11 cellular contexts compared by ENCODE assay signal in genomic region chr14:100568164-100568997, GRCh38. TPM values are rescaled to one million over a fixed set of nuclear protein-coding genes. Genes with fewer than 3 reads are reported as not detected.
DNase-seq lines count a peak whose midpoint lies in the region; ATAC-seq and TF ChIP-seq lines count a peak whose summit lies in the region.
"Had no signal": no experiment of that assay in that cellular context is flagged by ENCODE, and none has a peak within 500 bp of the region (broad histone marks: within the 10 kb centered on the region; RNA-seq: fewer than 3 reads in every experiment).

No MANE protein-coding gene starts in this region.

- no peak for ATAC-seq in activated naive CD8-positive, alpha-beta T cell treated with anti-CD3 and anti-CD28 coated beads, Interleukin-2, amount 50 U/mL, for 24 hours
- ATAC-seq in upper lobe of left lung (ENCODE audit: low FRiP score in 2 of 2) = no peak
- no peak for ATAC-seq in GM19328 (IDR thresholded peaks at IDR 0.05; ENCODE audit: unreplicated experiment)
- ATAC-seq in GM21786 (IDR thresholded peaks at IDR 0.05; ENCODE audit: unreplicated experiment) = no peak

- H3K4me3 Mint-ChIP-seq in activated naive CD8-positive, alpha-beta T cell = peak overlapping the region; percentile 27
- H3K4me3 Mint-ChIP-seq in activated naive CD8-positive, alpha-beta T cell treated with anti-CD3 and anti-CD28 coated beads, Interleukin-2, amount 50 U/mL, for 24 hours = no peak overlapping the region
- H3K4me3 Mint-ChIP-seq in mesothelial cell of epicardium = peak overlapping the region; percentile 47

- WGBS in upper lobe of left lung, 2 donors = 1% methylated on average over 40 of the region's 100 CpGs; no CpG with 5 or more reads in 1 of the 2 donors

- H3K36me3 ChIP-seq in upper lobe of left lung = no peaks in the 10 kb centered on the region

- no peak for TF ChIP-seq EP300 in upper lobe of left lung (IDR thresholded peaks at IDR 0.05)

- H3K9me3 ChIP-seq in upper lobe of left lung = no peaks in the 10 kb centered on the region

- H3K36me3 Mint-ChIP-seq in activated naive CD8-positive, alpha-beta T cell = no peaks in the 10 kb centered on the region
- no peaks in the 10 kb centered on the region for H3K36me3 Mint-ChIP-seq in activated naive CD8-positive, alpha-beta T cell treated with anti-CD3 and anti-CD28 coated beads, Interleukin-2, amount 50 U/mL, for 24 hours (ENCODE audit: low read depth)
- no peaks in the 10 kb centered on the region for H3K36me3 Mint-ChIP-seq in mesothelial cell of epicardium
- H3K36me3 Mint-ChIP-seq: CD4-positive, alpha-beta memory T cell had no signal

- H3K4me1 Mint-ChIP-seq in activated naive CD8-positive, alpha-beta T cell (ENCODE audit: low read depth) = peaks cover 7% of the 10 kb centered on the region
- peaks cover 6% of the 10 kb centered on the region for H3K4me1 Mint-ChIP-seq in activated naive CD8-positive, alpha-beta T cell treated with anti-CD3 and anti-CD28 coated beads, Interleukin-2, amount 50 U/mL, for 24 hours
- H3K4me1 Mint-ChIP-seq in mesothelial cell of epicardium = peaks cover 9% of the 10 kb centered on the region

- H3K4me3 ChIP-seq in upper lobe of left lung = peak overlapping the region; percentile 20 to 50 (median 32)

- peaks cover 0 to 42% (median 21%) of the 10 kb centered on the region in 4 donors for H3K27me3 ChIP-seq in upper lobe of left lung

- H3K27ac ChIP-seq in upper lobe of left lung = no peak overlapping the region

- TF ChIP-seq CTCF in mesothelial cell of epicardium (IDR thresholded peaks at IDR 0.05; ENCODE audit: unreplicated experiment) (no peak), upper lobe of left lung (IDR thresholded peaks at IDR 0.05) (no peak)

- no peak for TF ChIP-seq POLR2A in upper lobe of left lung (IDR thresholded peaks at IDR 0.05)

- peaks cover 2% of the 10 kb centered on the region for H3K27me3 Mint-ChIP-seq in activated naive CD8-positive, alpha-beta T cell
- H3K27me3 Mint-ChIP-seq in activated naive CD8-positive, alpha-beta T cell treated with anti-CD3 and anti-CD28 coated beads, Interleukin-2, amount 50 U/mL, for 24 hours = peaks cover 41% of the 10 kb centered on the region
- peaks cover 82% of the 10 kb centered on the region for H3K27me3 Mint-ChIP-seq in mesothelial cell of epicardium (ENCODE audit: low read depth)

- DNase-seq in activated naive CD8-positive, alpha-beta T cell treated with anti-CD3 and anti-CD28 coated beads, Interleukin-2, amount 50 U/mL, for 24 hours = no peak
- DNase-seq in cerebellum (ENCODE audit: low spot score) = peak; percentile 62
- DNase-seq in mesothelial cell of epicardium (ENCODE audit: low spot score in 2 of 2, unreplicated experiment in 2 of 2) = no peak
- DNase-seq in upper lobe of left lung = peak in 1 of 2 donors; percentile 83
- DNase-seq in Ammon's horn (ENCODE audit: low spot score) = no peak
- DNase-seq: activated effector memory CD4-positive, alpha-beta T cell treated with Interleukin-2 at 50 U/mL for 16 hours; CD4-positive, alpha-beta memory T cell; SW 1271 had no signal

- H3K27ac Mint-ChIP-seq in activated naive CD8-positive, alpha-beta T cell = no peak overlapping the region
- no peak overlapping the region for H3K27ac Mint-ChIP-seq in activated naive CD8-positive, alpha-beta T cell treated with anti-CD3 and anti-CD28 coated beads, Interleukin-2, amount 50 U/mL, for 24 hours
- H3K27ac Mint-ChIP-seq in mesothelial cell of epicardium = no peak overlapping the region

- peaks cover 18 to 26% (median 21%) of the 10 kb centered on the region in 4 donors for H3K4me1 ChIP-seq in upper lobe of left lung

- no peaks in the 10 kb centered on the region for H3K9me3 Mint-ChIP-seq in activated naive CD8-positive, alpha-beta T cell (ENCODE audit: low read depth)
- H3K9me3 Mint-ChIP-seq in activated naive CD8-positive, alpha-beta T cell treated with anti-CD3 and anti-CD28 coated beads, Interleukin-2, amount 50 U/mL, for 24 hours = no peaks in the 10 kb centered on the region
- H3K9me3 Mint-ChIP-seq in mesothelial cell of epicardium = no peaks in the 10 kb centered on the region

RNA-seq across cellular contexts. Expression of gene BEGAIN, which starts 18.8 kb away (rescaled TPM):
- total RNA-seq in cerebellum (6.0 TPM), mesothelial cell of epicardium (4.7 to 6.7 TPM (median 5.1 TPM) in 3 replicates), upper lobe of left lung (1 to 10 TPM in 3 of 6 donors, under 1 TPM in 3; under 0.01 to 2.0 (median 0.88) TPM)
